In the genomic region with DNA sequence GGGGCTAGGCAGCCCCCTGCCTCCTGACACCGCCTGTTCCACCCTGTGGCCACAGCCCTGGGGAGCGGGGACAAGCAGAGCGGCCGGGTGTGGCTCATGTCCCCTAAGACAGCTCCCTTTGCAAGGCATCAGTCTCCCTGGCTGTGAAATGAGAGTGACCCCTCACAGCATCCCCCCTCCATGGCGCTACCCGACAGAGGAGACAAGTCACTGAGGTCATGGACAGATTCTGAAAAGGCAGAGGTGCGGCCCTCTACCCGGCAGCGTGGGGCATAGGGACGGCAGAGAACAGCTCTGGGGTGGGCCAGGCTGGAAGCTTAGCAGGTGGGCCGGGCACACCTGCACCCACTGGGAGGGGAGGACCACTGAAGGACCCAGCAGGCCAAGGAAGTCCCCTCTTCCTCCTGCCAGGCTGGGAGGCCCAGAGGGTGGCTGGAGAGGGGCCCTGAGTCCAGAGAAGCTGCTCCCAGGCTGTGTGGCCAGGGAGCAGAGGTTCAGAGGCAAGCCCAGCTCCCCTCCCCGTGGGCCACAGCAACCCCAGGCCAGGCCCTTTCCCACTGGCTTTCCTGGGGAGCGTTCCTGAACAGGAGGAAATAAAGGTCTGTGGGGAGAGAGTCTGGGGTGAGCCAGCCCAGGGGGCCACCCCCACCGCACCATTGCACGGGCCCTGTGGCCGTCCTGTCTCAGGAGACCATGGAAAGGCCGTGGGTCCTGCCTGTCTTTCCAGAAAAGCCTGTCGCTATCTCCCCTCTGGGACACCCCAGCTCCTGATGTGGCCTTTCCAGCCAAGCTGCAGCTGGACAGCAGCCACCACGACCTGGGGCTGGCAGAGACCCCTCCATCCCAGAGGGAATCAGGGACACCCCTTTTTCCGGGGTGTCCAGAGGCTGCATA, we compare ENCODE assay signal across 1 cellular context.
TF ChIP-seq lines count a peak whose summit lies in the region.

No MANE protein-coding gene starts in this region.

TF ChIP-seq in WTC11, 78 proteins besides CTCF, POLR2A, EP300 and RAD21 (continued from another document):
- no peak for TF ChIP-seq KAT7 (CRISPR knock-in tag; IDR thresholded peaks at IDR 0.05; ENCODE audit: borderline replicate concordance)
TF ChIP-seq in WTC11: peak in this region for 0.
